In genomic region chr7:4000139-4000538, GRCh38 we compare ENCODE assay signal across 16 cellular contexts.
A peak's percentile ranks its signal among the peaks of the same experiment; 100 is the strongest.
DNase-seq lines count a peak whose midpoint lies in the region; ATAC-seq and TF ChIP-seq lines count a peak whose summit lies in the region.
"Had no signal": no experiment of that assay in that cellular context is flagged by ENCODE, and none has a peak within 500 bp of the region (broad histone marks: within the 10 kb centered on the region; RNA-seq: fewer than 3 reads in every experiment).

No MANE protein-coding gene starts in this region.

- H3K79me1 ChIP-seq in H9 (ENCODE audit: insufficient read depth, low read depth, low read length, poor library complexity, severe bottlenecking): no peaks in the 10 kb centered on the region

- H3K4ac ChIP-seq in H9 (ENCODE audit: low read depth, low read length): no peak overlapping the region

- H4K91ac ChIP-seq in H9 (ENCODE audit: insufficient read length, low read depth, low read length): no peak overlapping the region

- H3K18ac ChIP-seq in H9 (ENCODE audit: insufficient read length, low read depth, low read length): no peak overlapping the region

- peak; percentile 19; the same call in 1 of the 2 replicates for TF ChIP-seq CTCF in 22Rv1 (IDR thresholded peaks at IDR 0.05)
- 0 out of 3 replicates have a peak, but pooled peaks have one; percentile 24 for TF ChIP-seq CTCF in H9 (conservative IDR thresholded peaks at IDR 0.05)
- no peak for TF ChIP-seq CTCF in WTC11 (IDR thresholded peaks at IDR 0.05)
- TF ChIP-seq CTCF in RWPE1 (conservative IDR thresholded peaks at IDR 0.05; ENCODE audit: low read depth): no peak
- TF ChIP-seq CTCF in left ventricle myocardium inferior (IDR thresholded peaks at IDR 0.05; ENCODE audit: borderline replicate concordance): no peak

- no peak overlapping the region for H2BK20ac ChIP-seq in H9 (ENCODE audit: low read depth, low read length, poor library complexity, severe bottlenecking)

- H3K4me1 Mint-ChIP-seq in H9 (peaks cover 4 to 8% of the 10 kb centered on the region in 2 experiments), WTC11 (peaks cover 5% of the 10 kb centered on the region)
- H3K4me1 Mint-ChIP-seq: B cell had no signal

- no peak overlapping the region for H3K4me2 ChIP-seq in H9 (ENCODE audit: insufficient read depth, insufficient read length, low read length)
- H3K4me2 ChIP-seq: BLaER1 treated with 17β-estradiol and CSF1 and Interleukin-3, amounts not matched to agents 10 nM and 100 nM had no signal

- no peak overlapping the region for H3K14ac ChIP-seq in H9 (ENCODE audit: insufficient read depth, low read length)

- CTCF ChIA-PET in WTC11 (lab: Charles Lee): interaction anchor here (0.7 to 1.4 kb wide), 10 partner anchors 9 to 103 kb away, joined by 3 to 7 read pairs (median 4); no protein-coding TSS in a partner anchor
- CTCF ChIA-PET in RWPE1 (lab: Yijun Ruan, JAX): no interaction called here

- H2BK15ac ChIP-seq in H9 (ENCODE audit: low read depth, low read length): no peak overlapping the region

- H3K27me3 Mint-ChIP-seq in H9 (ENCODE audit: low read depth): peaks cover 4% of the 10 kb centered on the region
- H3K27me3 Mint-ChIP-seq in WTC11 (ENCODE audit: low read depth): no peaks in the 10 kb centered on the region

- no peaks in the 10 kb centered on the region for H3K36me3 ChIP-seq in left ventricle myocardium inferior
- H3K36me3 ChIP-seq: BLaER1 treated with 17β-estradiol and CSF1 and Interleukin-3, amounts not matched to agents 10 nM and 100 nM had no signal

- no peak overlapping the region for H2BK5ac ChIP-seq in H9 (ENCODE audit: insufficient read length, low read length)

- peak; percentile 48 for DNase-seq in H9
- DNase-seq in WTC11 (ENCODE audit: low spot score): peak; percentile 22
- peak; percentile 67 for DNase-seq in mesenteric fat pad (ENCODE audit: low spot score)
- DNase-seq in stimulated activated CD4-positive, alpha-beta T cell treated with anti-CD3 and anti-CD28 coated beads, Interleukin-15, amount 100 ng/mL, for 24 hours: no peak
- no peak for DNase-seq in Kasumi-1 (lab: John Stamatoyannopoulos, UW)
- DNase-seq in RWPE1 (ENCODE audit: low spot score): no peak
- DNase-seq in left ventricle myocardium inferior: no peak
- DNase-seq: Calu3; CD8-positive, alpha-beta T cell; DMS53; DND-41; EL had no signal

- no peak overlapping the region for H3T11ph ChIP-seq in H9 (ENCODE audit: low read length)

- intact Hi-C loops in left ventricle myocardium inferior (cut with micrococcal nuclease): no loop called here

- H2BK12ac ChIP-seq in H9 (ENCODE audit: insufficient read length, low read depth, low read length): no peak overlapping the region

- H3K27ac ChIP-seq in 22Rv1 (no peak overlapping the region), H9 (ENCODE audit: insufficient read length, low read depth, low read length) (no peak overlapping the region), RWPE1 (no peak overlapping the region), left ventricle myocardium inferior (replicated peaks) (no peak overlapping the region)
- H3K27ac ChIP-seq: BLaER1 treated with 17β-estradiol and CSF1 and Interleukin-3, amounts not matched to agents 10 nM and 100 nM had no signal

- no peak overlapping the region for H2BK120ac ChIP-seq in H9 (ENCODE audit: low read depth, low read length, poor library complexity, severe bottlenecking)

- H3K9me3 ChIP-seq in H9 (ENCODE audit: control insufficient read depth, low read depth, low read length) (no peaks in the 10 kb centered on the region), left ventricle myocardium inferior (replicated peaks) (no peaks in the 10 kb centered on the region)

- no peak overlapping the region for H3K56ac ChIP-seq in H9 (ENCODE audit: insufficient read length, low read depth, low read length)

- peaks cover 0 to 1% (median 0%) of the 10 kb centered on the region in 3 experiments; a peak in 4 of 7 replicates for H3K36me3 Mint-ChIP-seq in H9 (ENCODE audit: insufficient read depth in 1 of 3, low read depth in 3 of 3)
- no peaks in the 10 kb centered on the region for H3K36me3 Mint-ChIP-seq in WTC11
- H3K36me3 Mint-ChIP-seq: CD8-positive, alpha-beta T cell had no signal

- WGBS in H9 (ENCODE audit: extremely low coverage, insufficient read length, low lambda C conversion rate): no CpG with 5 or more reads among the region's 8 CpGs

- no peak overlapping the region for H2AK5ac ChIP-seq in H9 (ENCODE audit: insufficient read length, low read length)

- no peaks in the 10 kb centered on the region; a peak in 1 of 5 replicates for H3K9me3 Mint-ChIP-seq in H9
- H3K9me3 Mint-ChIP-seq in WTC11: no peaks in the 10 kb centered on the region
- H3K9me3 Mint-ChIP-seq: CD8-positive, alpha-beta T cell had no signal

- H3K27ac Mint-ChIP-seq in H9: peak overlapping the region in 1 of 3 experiments; percentile 84; a peak in 2 of 7 replicates
- H3K27ac Mint-ChIP-seq in WTC11: no peak overlapping the region
- H3K27ac Mint-ChIP-seq: B cell; CD8-positive, alpha-beta T cell had no signal

- H3K9ac ChIP-seq in H9 (ENCODE audit: extremely low read depth, insufficient read length, low read length): no peak overlapping the region
- H3K9ac ChIP-seq: BLaER1 treated with 17β-estradiol and CSF1 and Interleukin-3, amounts not matched to agents 10 nM and 100 nM had no signal

- H3K4me1 ChIP-seq in H9 (ENCODE audit: insufficient read depth, low read length) (no peaks in the 10 kb centered on the region), left ventricle myocardium inferior (no peaks in the 10 kb centered on the region)
- H3K4me1 ChIP-seq: BLaER1 treated with 17β-estradiol and CSF1 and Interleukin-3, amounts not matched to agents 10 nM and 100 nM had no signal

- peak; percentile 27; the same call in 1 of the 2 replicates for ATAC-seq in WTC11
- ATAC-seq: CD8-positive, alpha-beta T cell; GM12878 had no signal

- no peak overlapping the region for H3K23ac ChIP-seq in H9 (ENCODE audit: insufficient read length, low read depth, low read length)

- no peaks in the 10 kb centered on the region for H3K79me2 ChIP-seq in H9 (ENCODE audit: insufficient read depth, low read length)

- H3K4me3 ChIP-seq in left ventricle myocardium inferior: no peak overlapping the region
- H3K4me3 ChIP-seq: BLaER1 treated with 17β-estradiol and CSF1 and Interleukin-3, amounts not matched to agents 10 nM and 100 nM; GM12878 had no signal

- no peak overlapping the region for H4K8ac ChIP-seq in H9 (replicated peaks; ENCODE audit: insufficient read length, low read depth, low read length)

- no peaks in the 10 kb centered on the region for H3K23me2 ChIP-seq in H9 (ENCODE audit: insufficient read length, low read depth, low read length, poor library complexity, severe bottlenecking)

- H2AFZ ChIP-seq in H9 (ENCODE audit: low read length): no peak overlapping the region

- no peaks in the 10 kb centered on the region for H4K20me1 ChIP-seq in H9 (ENCODE audit: control insufficient read depth, insufficient read depth, insufficient read length)
- H4K20me1 ChIP-seq: BLaER1 treated with 17β-estradiol and CSF1 and Interleukin-3, amounts not matched to agents 10 nM and 100 nM had no signal

- H3K27me3 ChIP-seq in H9 (ENCODE audit: insufficient read depth, low read length): no peaks in the 10 kb centered on the region
- H3K27me3 ChIP-seq in left ventricle myocardium inferior (ENCODE audit: low read depth): peaks cover 9% of the 10 kb centered on the region
- H3K27me3 ChIP-seq: BLaER1 treated with 17β-estradiol and CSF1 and Interleukin-3, amounts not matched to agents 10 nM and 100 nM had no signal

- no peak overlapping the region for H4K5ac ChIP-seq in H9 (ENCODE audit: insufficient read length, low read depth, low read length)

- H3K4me3 Mint-ChIP-seq in H9 (no peak overlapping the region), WTC11 (no peak overlapping the region)
- H3K4me3 Mint-ChIP-seq: B cell; CD8-positive, alpha-beta T cell had no signal

- POLR2A ChIA-PET in WTC11 (lab: Charles Lee) (no interaction called here), RWPE1 (lab: Yijun Ruan, JAX; ENCODE audit: low non-redundant PET) (no interaction called here)

TF ChIP-seq in WTC11, 78 proteins besides CTCF, POLR2A, EP300 and RAD21 (continues in another document):
- TF ChIP-seq ZNF532 (CRISPR knock-in tag; IDR thresholded peaks at IDR 0.05; ENCODE audit: borderline replicate concordance): no peak
- TF ChIP-seq SMAD4 (CRISPR knock-in tag; IDR thresholded peaks at IDR 0.05): no peak
- TF ChIP-seq TEAD1 (CRISPR knock-in tag; IDR thresholded peaks at IDR 0.05): no peak

Comparison
In these comparisons a context has a peak if more than half of its experiments do, and no peak if none do; other contexts are left out.
1. CTCF ChIP-seq: peak in 22Rv1 (single experiment) and H9 (single experiment); none in WTC11 (single experiment), RWPE1 (single experiment) and left ventricle myocardium inferior (single experiment).
2. DNase-seq: peak in H9 (single experiment), WTC11 (single experiment) and mesenteric fat pad (single experiment); none in stimulated activated CD4-positive, alpha-beta T cell treated with anti-CD3 and anti-CD28 coated beads, Interleukin-15, amount 100 ng/mL, for 24 hours (single experiment), Kasumi-1 (0 of 2), RWPE1 (single experiment) and left ventricle myocardium inferior (single experiment).